ENCODE assay signal across 9 cellular contexts in genomic region chr15:59688383-59688887, GRCh38. TPM values are rescaled to one million over a fixed set of nuclear protein-coding genes. Genes with fewer than 3 reads are reported as not detected.
DNase-seq lines count a peak whose midpoint lies in the region; ATAC-seq and FAIRE-seq lines count a peak whose summit lies in the region.
"Had no signal": no experiment of that assay in that cellular context is flagged by ENCODE, and none has a peak within 500 bp of the region (broad histone marks: within the 10 kb centered on the region; RNA-seq: fewer than 3 reads in every experiment).

No MANE protein-coding gene starts in this region.

- H3K27ac ChIP-seq in caudate nucleus (ENCODE audit: low read depth, low read length), result peak overlapping the region; percentile 97
- H3K27ac ChIP-seq in substantia nigra (ENCODE audit: low read depth, low read length, poor library complexity, severe bottlenecking), result peak overlapping the region; percentile 94

- ATAC-seq in HG02870 (IDR thresholded peaks at IDR 0.05; ENCODE audit: unreplicated experiment) (peak; percentile 2), left colon (peak; percentile 55)

- DNase-seq in NCI-H510A treated with DMSO at 0.1 percent for 48 hours (lab: John Stamatoyannopoulos, UW) (peak; percentile 35), NCI-H510A (lab: John Stamatoyannopoulos, UW) (no peak), RCC 7860 (ENCODE audit: low spot score) (peak; percentile 25), caudate nucleus (lab: John Stamatoyannopoulos, UW) (peak in 4 of 61 donors; percentile 39 to 50 (median 46)), left colon (no peak), substantia nigra (lab: John Stamatoyannopoulos, UW) (peak in 5 of 49 donors; percentile 20 to 49 (median 39)), cortex of kidney (lab: John Stamatoyannopoulos, UW) (no peak)

- FAIRE-seq in RCC 7860 (lab: Jason Lieb, UNC), result no peak
- FAIRE-seq: islet of Langerhans had no signal

- intact Hi-C loops in left colon (cut with DNase I, micrococcal nuclease), result no loop called here

RNA-seq across cellular contexts. Expression of gene BNIP2, which starts 0.7 kb away (rescaled TPM):
- 10 to 100 TPM; 53.5 to 62.0 TPM for total RNA-seq in left colon

RNA-seq across cellular contexts. Expression of gene GTF2A2, which starts 31.1 kb away (rescaled TPM):
- 100 to 1,000 TPM; 105 to 147 TPM for total RNA-seq in left colon

Comparison
In these comparisons a context has a peak if more than half of its experiments do, and no peak if none do; other contexts are left out.
1. DNase-seq: peak in NCI-H510A treated with DMSO at 0.1 percent for 48 hours (single experiment) and RCC 7860 (single experiment); none in NCI-H510A (single experiment), left colon (0 of 2) and cortex of kidney (single experiment).